19 cellular contexts compared by ENCODE assay signal in genomic region chr7:152395115-152395514, GRCh38. TPM values are rescaled to one million over a fixed set of nuclear protein-coding genes. Genes with fewer than 3 reads are reported as not detected.
DNase-seq lines count a peak whose midpoint lies in the region; ATAC-seq and TF ChIP-seq lines count a peak whose summit lies in the region.
"Had no signal": no experiment of that assay in that cellular context is flagged by ENCODE, and none has a peak within 500 bp of the region (broad histone marks: within the 10 kb centered on the region; RNA-seq: fewer than 3 reads in every experiment).

No MANE protein-coding gene starts in this region.

- H3K4me2 ChIP-seq in mesenchymal stem cell (ENCODE audit: low read length, poor library complexity, severe bottlenecking) = no peak overlapping the region

- H3K27me3 ChIP-seq in mesenchymal stem cell (ENCODE audit: control insufficient read depth in 1 of 2, insufficient read depth in 1 of 2, low read length in 2 of 2) = no peaks in the 10 kb centered on the region
- H3K27me3 ChIP-seq: MG63, SJCRH30, suprapubic skin had no signal

- H3K23ac ChIP-seq in mesenchymal stem cell (ENCODE audit: low read length in 2 of 2) = no peak overlapping the region

- no peak overlapping the region for H2BK120ac ChIP-seq in mesenchymal stem cell (ENCODE audit: low read depth, low read length)

- in situ Hi-C loops in Caki2 (cut with HindIII; ENCODE audit: low pct_unique_long_range_greater_than_20kb, low sequenced_read_pairs) = no loop called here

- no peak overlapping the region for H4K91ac ChIP-seq in mesenchymal stem cell (ENCODE audit: low read length)

- WGBS in mesenchymal stem cell = 52% methylated on average over 7 of the region's 7 CpGs

- H3K18ac ChIP-seq in mesenchymal stem cell (ENCODE audit: low read depth in 1 of 2, low read length in 2 of 2) = no peak overlapping the region

- H2BK15ac ChIP-seq in mesenchymal stem cell (ENCODE audit: low read depth, poor library complexity, severe bottlenecking) = no peak overlapping the region

- no peak overlapping the region for H3K4ac ChIP-seq in mesenchymal stem cell (ENCODE audit: low read depth in 1 of 2, low read length in 2 of 2)

- DNase-seq in Caki2 (ENCODE audit: low read depth) (peak; percentile 70), LHCN-M2 (ENCODE audit: low read depth) (peak; percentile 69), cardiac fibroblast (ENCODE audit: low read depth in 2 of 2) (peak; percentile 24 to 84), mesenchymal stem cell (peak; percentile 49), NCI-H1105 (lab: John Stamatoyannopoulos, UW) (no peak), hippocampal formation (lab: John Stamatoyannopoulos, UW) (no peak), SW480 (ENCODE audit: low spot score) (no peak)
- DNase-seq: activated CD8-positive, alpha-beta memory T cell treated with anti-CD3 and anti-CD28 coated beads for 24 hours; CD4-positive, alpha-beta T cell; left ventricle myocardium inferior; MG63; mucosa of descending colon; NCI-H1694 treated with DMSO at 0.1 percent for 48 hours; PC-3; SJCRH30; stimulated activated CD4-positive, alpha-beta T cell treated with anti-CD3 and anti-CD28 coated beads, Interleukin-15, amount 100 ng/mL, for 24 hours; T-helper 2 cell had no signal

- H3K27ac ChIP-seq in mesenchymal stem cell (ENCODE audit: low read length, poor library complexity, severe bottlenecking) = no peak overlapping the region
- H3K27ac ChIP-seq: left ventricle myocardium inferior, SJCRH30, suprapubic skin had no signal

- no peak for ATAC-seq in GM21381 (IDR thresholded peaks at IDR 0.05; ENCODE audit: unreplicated experiment)
- ATAC-seq: mucosa of descending colon, PC-3 had no signal

- H2BK5ac ChIP-seq in mesenchymal stem cell (ENCODE audit: low read depth, low read length, poor library complexity, severe bottlenecking) = no peak overlapping the region

- no peak overlapping the region for H3K9ac ChIP-seq in mesenchymal stem cell (ENCODE audit: low read length)

- H2BK12ac ChIP-seq in mesenchymal stem cell (ENCODE audit: low read length in 2 of 2) = no peak overlapping the region

- H4K8ac ChIP-seq in mesenchymal stem cell (ENCODE audit: low read length) = no peak overlapping the region

- no peak for TF ChIP-seq CTCF in cardiac fibroblast (IDR thresholded peaks at IDR 0.05; ENCODE audit: low read depth, low read length)

- no peaks in the 10 kb centered on the region for H3K9me3 ChIP-seq in mesenchymal stem cell (ENCODE audit: control insufficient read depth, low read length)
- H3K9me3 ChIP-seq: left ventricle myocardium inferior, MG63, mucosa of descending colon, SJCRH30, suprapubic skin had no signal

- H2AK5ac ChIP-seq in mesenchymal stem cell (ENCODE audit: low read length, severe bottlenecking) = no peak overlapping the region

- peaks cover 5% of the 10 kb centered on the region for H3K79me1 ChIP-seq in mesenchymal stem cell (replicated peaks; ENCODE audit: low read length, poor library complexity, severe bottlenecking)

- peaks cover 5% of the 10 kb centered on the region for H3K4me1 ChIP-seq in mesenchymal stem cell (ENCODE audit: control insufficient read depth, insufficient read depth, low read depth, low read length)
- H3K4me1 ChIP-seq: SJCRH30 had no signal

- no peak overlapping the region for H2AFZ ChIP-seq in mesenchymal stem cell (ENCODE audit: low read depth, low read length)

- H3K4me3 ChIP-seq in cardiac fibroblast (replicated peaks in 1 of 2; ENCODE audit: low read depth in 2 of 2, low read length in 2 of 2) = no peak overlapping the region
- H3K4me3 ChIP-seq in mesenchymal stem cell (ENCODE audit: insufficient read depth in 1 of 2, low read depth in 1 of 2, low read length in 2 of 2) = no peak overlapping the region
- H3K4me3 ChIP-seq: left ventricle myocardium inferior, MG63, mucosa of descending colon, SJCRH30, suprapubic skin had no signal

- no peak overlapping the region for H3K14ac ChIP-seq in mesenchymal stem cell (ENCODE audit: low read length in 2 of 2)

- no peaks in the 10 kb centered on the region for H3K36me3 ChIP-seq in mesenchymal stem cell (ENCODE audit: control insufficient read depth in 1 of 2, insufficient read depth in 2 of 2, low read depth in 1 of 2, low read length in 2 of 2)
- H3K36me3 ChIP-seq: left ventricle myocardium inferior, MG63, SJCRH30, suprapubic skin had no signal

RNA-seq across cellular contexts. Expression of gene KMT2C, which starts 40.7 kb away (rescaled TPM):
- total RNA-seq in Caki2 (2014; rRNA removed; shearing (Covaris generic); ENCODE audit: low replicate concordance) = 11.1 and 31.5 TPM in 2 replicates
- 21.6 and 24.5 TPM in 2 replicates for total RNA-seq in LHCN-M2 (2014; rRNA removed)
- polyA plus RNA-seq in LHCN-M2 (2012) = 7.1 TPM
- 7.0 TPM for polyA plus RNA-seq in mesenchymal stem cell (2013, experiment 1 of 2)
- polyA plus RNA-seq in mesenchymal stem cell (2013, experiment 2 of 2) = 7.0 TPM

Comparison
In these comparisons a context has a peak if more than half of its experiments do, and no peak if none do; other contexts are left out.
1. DNase-seq: peak in Caki2 (single experiment), LHCN-M2 (single experiment), cardiac fibroblast (2 of 2) and mesenchymal stem cell (single experiment); none in NCI-H1105 (single experiment), hippocampal formation (0 of 2) and SW480 (single experiment).